In genomic region chr3:194688207-194688711, GRCh38 we compare ENCODE assay signal across 8 cellular contexts. TPM values are rescaled to one million over a fixed set of nuclear protein-coding genes. Genes with fewer than 3 reads are reported as not detected.
A peak's percentile ranks its signal among the peaks of the same experiment; 100 is the strongest.
DNase-seq lines count a peak whose midpoint lies in the region; ATAC-seq, FAIRE-seq and TF ChIP-seq lines count a peak whose summit lies in the region.

No MANE protein-coding gene starts in this region.

- in situ Hi-C loops in K562 (cut with MboI): loop anchor here (10.0 kb wide), 2 partner anchors 417 to 837 kb away; no protein-coding TSS in a partner anchor
- in situ Hi-C loops in HepG2 (cut with HindIII; ENCODE audit: extremely low pct_ligation_motif_present, low pct_unique_long_range_greater_than_20kb): loop anchor here (5.0 to 10.0 kb wide), 3 partner anchors 57 to 419 kb away; no protein-coding TSS in a partner anchor

- POLR2A ChIA-PET in K562 (lab: Yijun Ruan, JAX): no interaction called here
- POLR2A ChIA-PET in HepG2 (lab: Yijun Ruan, JAX): interaction anchor here (2.7 kb wide), 1 partner anchor 16 kb away, joined by 11 read pairs; the partner anchor contains the start of gene LSG1

- no peak overlapping the region for H3K27ac ChIP-seq in K562 (ENCODE audit: extremely low read depth, low read depth, low read length)
- no peak overlapping the region for H3K27ac ChIP-seq in HepG2 (ENCODE audit: extremely low read length, insufficient read depth, low read length)
- peak overlapping the region; percentile 3 for H3K27ac ChIP-seq in thymus (ENCODE audit: low read depth)

- peaks cover 0 to 37% of the 10 kb centered on the region in 2 experiments; a peak in 3 of 5 replicates for H3K27me3 ChIP-seq in K562 (ENCODE audit: control insufficient read depth in 2 of 2, insufficient read depth in 2 of 2, low read length in 2 of 2)
- peaks cover 0 to 19% of the 10 kb centered on the region in 2 experiments; a peak in 1 of 5 replicates for H3K27me3 ChIP-seq in HepG2 (ENCODE audit: control insufficient read depth in 1 of 2, insufficient read depth in 2 of 2, low read length in 2 of 2)
- peaks cover 42% of the 10 kb centered on the region for H3K27me3 ChIP-seq in thymus (ENCODE audit: control insufficient read depth, insufficient read depth)

- DNase-seq in 8988T (peak; percentile 80), GM12892 (ENCODE audit: insufficient read length) (peak; percentile 48), Kasumi-1 (lab: John Stamatoyannopoulos, UW) (peak; percentile 26 to 42), K562 (ENCODE audit: extremely low read depth in 1 of 4, low spot score in 3 of 4) (no peak), HepG2 (ENCODE audit: low spot score) (peak; percentile 38), kidney tubule cell (ENCODE audit: low spot score) (no peak)

- H3K4me1 ChIP-seq in K562 (replicated peaks in 1 of 2; ENCODE audit: control insufficient read depth in 2 of 2, insufficient read depth in 2 of 2, low read length in 2 of 2) (peaks cover 0 to 18% of the 10 kb centered on the region in 2 experiments; a peak in 4 of 5 replicates), HepG2 (ENCODE audit: insufficient read depth, low read length) (peaks cover 72% of the 10 kb centered on the region), thymus (ENCODE audit: control insufficient read depth, insufficient read depth, low read length) (peaks cover 10% of the 10 kb centered on the region)

- TF ChIP-seq RAD21 in K562 (CRISPR knock-in tag; conservative IDR thresholded peaks at IDR 0.05 in 1 of 2, IDR thresholded peaks at IDR 0.05 in 1 of 2) (no peak), HepG2 (CRISPR knock-in tag; IDR thresholded peaks at IDR 0.05) (no peak)

- H3K36me3 ChIP-seq in K562 (ENCODE audit: control insufficient read depth, insufficient read depth, low read length) (no peaks in the 10 kb centered on the region), HepG2 (replicated peaks in 1 of 2; ENCODE audit: control insufficient read depth in 1 of 2, insufficient read depth in 2 of 2, low read length in 2 of 2) (no peaks in the 10 kb centered on the region), thymus (ENCODE audit: control insufficient read depth, insufficient read depth) (no peaks in the 10 kb centered on the region)

- H3K4me3 ChIP-seq in K562 (no peak overlapping the region), HepG2 (replicated peaks in 1 of 3; ENCODE audit: insufficient read depth in 1 of 3, low read depth in 2 of 3, low read length in 3 of 3) (no peak overlapping the region; a peak in 1 of 6 replicates), thymus (ENCODE audit: low read length) (peak overlapping the region; percentile 50)

- no peaks in the 10 kb centered on the region for H4K20me1 ChIP-seq in K562 (replicated peaks; ENCODE audit: control insufficient read depth, insufficient read depth, low read length)
- no peaks in the 10 kb centered on the region for H4K20me1 ChIP-seq in HepG2 (ENCODE audit: insufficient read depth, low read length)

- no peaks in the 10 kb centered on the region for H3K9me1 ChIP-seq in K562 (ENCODE audit: control insufficient read depth, insufficient read depth, low read length)

- TF ChIP-seq EP300 in K562 (IDR thresholded peaks at IDR 0.05; ENCODE audit: low read length) (no peak), HepG2 (IDR thresholded peaks at IDR 0.05; ENCODE audit: low read depth in 2 of 2, low read length in 2 of 2) (no peak), HepG2 (CRISPR knock-in tag; IDR thresholded peaks at IDR 0.05; ENCODE audit: borderline replicate concordance) (no peak)

- ATAC-seq in K562: no peak
- no peak for ATAC-seq in HepG2
- ATAC-seq in GM21526 (IDR thresholded peaks at IDR 0.05; ENCODE audit: low FRiP score, unreplicated experiment): no peak

- FAIRE-seq in GM12892 (lab: Jason Lieb, UNC): no peak
- no peak for FAIRE-seq in K562 (lab: Jason Lieb, UNC)
- no peak for FAIRE-seq in HepG2 (lab: Jason Lieb, UNC)

- H3K9me3 ChIP-seq in K562 (replicated peaks; ENCODE audit: control insufficient read depth, insufficient read depth, low read depth, low read length) (no peaks in the 10 kb centered on the region), HepG2 (ENCODE audit: low read length) (no peaks in the 10 kb centered on the region), thymus (ENCODE audit: control insufficient read depth) (no peaks in the 10 kb centered on the region)

- 61% methylated on average over 12 of the region's 16 CpGs for WGBS in K562 (ENCODE audit: insufficient coverage, low coverage, missing lambda C conversion rate)
- WGBS in HepG2 (ENCODE audit: low lambda C conversion rate): 63% methylated on average over 12 of the region's 16 CpGs
- 9% methylated on average over 16 of the region's 16 CpGs for WGBS in thymus

- no peaks in the 10 kb centered on the region for H3K79me2 ChIP-seq in K562 (ENCODE audit: control insufficient read depth, insufficient read depth, low read length)
- no peaks in the 10 kb centered on the region for H3K79me2 ChIP-seq in HepG2 (ENCODE audit: insufficient read depth, low read length)

- no peak overlapping the region for H3K4me2 ChIP-seq in K562 (ENCODE audit: insufficient read depth, low read length)
- peak overlapping the region; percentile 23; the same call in 1 of the 2 replicates for H3K4me2 ChIP-seq in HepG2 (ENCODE audit: low read depth, low read length)

- intact Hi-C loops in K562 (cut with micrococcal nuclease) (loop anchor here (10.0 kb wide), 1 partner anchor 267 kb away; no protein-coding TSS in a partner anchor), HepG2 (cut with micrococcal nuclease; ENCODE audit: unreplicated experiment) (loop anchor here (5.0 to 10.0 kb wide), 3 partner anchors 34 to 837 kb away; no protein-coding TSS in a partner anchor)

- BruUV-seq in K562 (replicated peaks; lab: Mats Ljungman, UMichigan) (no TSS peak), HepG2 (replicated peaks; lab: Mats Ljungman, UMichigan) (no TSS peak)

- TF ChIP-seq POLR2A in GM12892 (IDR thresholded peaks at IDR 0.05; ENCODE audit: low read depth, low read length): no peak
- TF ChIP-seq POLR2A in K562 (conservative IDR thresholded peaks at IDR 0.05): no peak
- TF ChIP-seq POLR2A in HepG2 (IDR thresholded peaks at IDR 0.05; ENCODE audit: insufficient read depth in 1 of 2, low read depth in 2 of 2, low read length in 2 of 2): no peak

- CTCF ChIA-PET in K562 (lab: Yijun Ruan, JAX; ENCODE audit: low intra/inter-chr PET ratio) (no interaction called here), HepG2 (lab: Yijun Ruan, JAX; ENCODE audit: low intra/inter-chr PET ratio, low total read pairs) (no interaction called here)

- TF ChIP-seq CTCF in K562 (IDR thresholded peaks at IDR 0.05 in 2 of 3, conservative IDR thresholded peaks at IDR 0.05 in 1 of 3; ENCODE audit: insufficient read depth in 2 of 3, low read depth in 1 of 3, low read length in 3 of 3) (no peak), HepG2 (CRISPR knock-in tag; IDR thresholded peaks at IDR 0.05) (no peak)

- no peak overlapping the region for H2AFZ ChIP-seq in K562 (ENCODE audit: low read depth, low read length)
- no peak overlapping the region for H2AFZ ChIP-seq in HepG2 (ENCODE audit: low read length)

- H3K9ac ChIP-seq in K562 (ENCODE audit: insufficient read depth in 1 of 2, low read depth in 2 of 2, low read length in 2 of 2) (no peak overlapping the region), HepG2 (ENCODE audit: insufficient read depth, low read depth, low read length) (no peak overlapping the region)

RNA-seq across cellular contexts. Expression of gene FAM43A, which starts 2.6 kb away (rescaled TPM):
- polyA plus RNA-seq in GM12892 (2012; ENCODE audit: missing spikeins): 1.0 TPM
- 1.8 TPM in 1 of 2 replicates, not detected in the other for total RNA-seq in K562 (2011; cell fraction: chromatin; rRNA removed; ENCODE audit: low replicate concordance)
- 1.1 and 2.3 TPM in 2 replicates for total RNA-seq in K562 (2011; cell fraction: nucleolus; rRNA removed)
- total RNA-seq in K562 (2011; cell fraction: nucleoplasm; rRNA removed): 0.46 and 0.73 TPM in 2 replicates
- total RNA-seq in K562 (2014; rRNA removed) (0.45 and 0.54 TPM in 2 replicates), K562 (2014; rRNA removed; fragmentation: Illumina TruSeq; extraction: Trizol) (0.16 and 0.18 TPM in 2 replicates), K562 (2015; rRNA removed; fragmentation: Illumina TruSeq; extraction: Trizol) (0.07 and 0.15 TPM in 2 replicates), K562 (2021) (0.74 and 1.2 TPM in 2 replicates), HepG2 (2016; rRNA removed; fragmentation: Illumina TruSeq; extraction: Trizol) (0.42 and 0.91 TPM in 2 replicates)
- polyA plus RNA-seq in K562 (2011; rRNA removed) (0.60 and 0.61 TPM in 2 replicates), K562 (2014; fragmentation: Illumina TruSeq; extraction: Trizol) (0.18 and 0.21 TPM in 2 replicates), K562 (2014; fragmentation: Nextera tagmentation; extraction: Ambion mirVana) (under 1 TPM; 0.03 to 0.04 TPM), K562 (2014; rRNA removed) (0.56 and 0.76 TPM in 2 replicates), HepG2 (2011; rRNA removed) (1.5 and 1.8 TPM in 2 replicates), thymus (6.2 TPM)
- 0.69 and 3.2 TPM in 2 replicates for polyA plus RNA-seq in K562 (2011; cell fraction: cytosol; rRNA removed)
- 2.0 and 5.0 TPM in 2 replicates for polyA plus RNA-seq in K562 (2011; cell fraction: nucleus; rRNA removed)
- 1.0 and 1.5 TPM in 2 replicates for polyA plus RNA-seq in K562 (2012)
- 0.15 and 0.28 TPM in 2 replicates for polyA minus RNA-seq in K562 (2011; rRNA and poly(A)+ RNA removed)
- polyA minus RNA-seq in K562 (2011; cell fraction: cytosol; rRNA and poly(A)+ RNA removed): 0.55 and 1.0 TPM in 2 replicates
- 1.3 and 1.7 TPM in 2 replicates for polyA minus RNA-seq in K562 (2011; cell fraction: nucleus; rRNA and poly(A)+ RNA removed)
- 0.18 and 0.20 TPM in 2 replicates for total RNA-seq in HepG2 (2016; cell fraction: cytosol; rRNA removed; fragmentation: Illumina TruSeq; extraction: Trizol; ENCODE audit: low read depth)
- total RNA-seq in HepG2 (2016; cell fraction: insoluble cytoplasmic fraction; rRNA removed; fragmentation: Illumina TruSeq; extraction: Trizol): 0.55 and 0.93 TPM in 2 replicates
- 0.69 and 0.74 TPM in 2 replicates for total RNA-seq in HepG2 (2016; cell fraction: membrane; rRNA removed; fragmentation: Illumina TruSeq; extraction: Trizol)
- 0.31 and 0.81 TPM in 2 replicates for total RNA-seq in HepG2 (2016; cell fraction: nucleus; rRNA removed; fragmentation: Illumina TruSeq; extraction: Trizol)
- polyA plus RNA-seq in HepG2 (2011; cell fraction: cytosol; rRNA removed): 1.5 and 3.9 TPM in 2 replicates
- polyA plus RNA-seq in HepG2 (2011; cell fraction: nucleus; rRNA removed): 3.8 and 4.4 TPM in 2 replicates
- 0.38 and 0.64 TPM in 2 replicates for polyA plus RNA-seq in HepG2 (2012)
- polyA plus RNA-seq in HepG2 (2016; cell fraction: cytosol; fragmentation: Illumina TruSeq; extraction: Trizol; ENCODE audit: low read depth): 0.08 and 0.19 TPM in 2 replicates
- polyA plus RNA-seq in HepG2 (2016; cell fraction: insoluble cytoplasmic fraction; fragmentation: Illumina TruSeq; extraction: Trizol; ENCODE audit: low read depth): 0.67 and 0.83 TPM in 2 replicates
- polyA plus RNA-seq in HepG2 (2016; cell fraction: membrane; fragmentation: Illumina TruSeq; extraction: Trizol; ENCODE audit: low read depth): 0.63 and 0.93 TPM in 2 replicates
- polyA plus RNA-seq in HepG2 (2016; cell fraction: nucleus; fragmentation: Illumina TruSeq; extraction: Trizol; ENCODE audit: insufficient read depth, low read depth): 1.1 and 1.2 TPM in 2 replicates
- polyA minus RNA-seq in HepG2 (2011; rRNA and poly(A)+ RNA removed; ENCODE audit: low replicate concordance): 1.5 and 4.9 TPM in 2 replicates
- 1.5 and 1.8 TPM in 2 replicates for polyA minus RNA-seq in HepG2 (2011; cell fraction: cytosol; rRNA and poly(A)+ RNA removed)
- 0.99 and 1.4 TPM in 2 replicates for polyA minus RNA-seq in HepG2 (2011; cell fraction: nucleus; rRNA and poly(A)+ RNA removed)

RNA-seq across cellular contexts. Expression of gene LSG1, which starts 16.3 kb away (rescaled TPM):
- 19.2 TPM for polyA plus RNA-seq in GM12892 (2012; ENCODE audit: missing spikeins)
- 63.6 and 106 TPM in 2 replicates for total RNA-seq in K562 (2011; cell fraction: chromatin; rRNA removed; ENCODE audit: low replicate concordance)
- 56.9 and 58.4 TPM in 2 replicates for total RNA-seq in K562 (2011; cell fraction: nucleolus; rRNA removed)
- 51.1 and 71.5 TPM in 2 replicates for total RNA-seq in K562 (2011; cell fraction: nucleoplasm; rRNA removed)
- total RNA-seq in K562 (2014; rRNA removed) (45.4 and 59.8 TPM in 2 replicates), K562 (2014; rRNA removed; fragmentation: Illumina TruSeq; extraction: Trizol) (56.5 and 59.8 TPM in 2 replicates), K562 (2015; rRNA removed; fragmentation: Illumina TruSeq; extraction: Trizol) (68.4 and 73.7 TPM in 2 replicates), K562 (2021) (35.2 and 37.9 TPM in 2 replicates), HepG2 (2016; rRNA removed; fragmentation: Illumina TruSeq; extraction: Trizol) (19.3 and 32.1 TPM in 2 replicates)
- polyA plus RNA-seq in K562 (2011; rRNA removed) (50.5 and 55.7 TPM in 2 replicates), K562 (2014; fragmentation: Illumina TruSeq; extraction: Trizol) (49.4 and 55.5 TPM in 2 replicates), K562 (2014; fragmentation: Nextera tagmentation; extraction: Ambion mirVana) (10 to 100 TPM; 14.9 to 23.0 TPM), K562 (2014; rRNA removed) (39.5 and 46.7 TPM in 2 replicates), HepG2 (2011; rRNA removed) (19.6 and 21.4 TPM in 2 replicates), thymus (21.7 TPM)
- 21.2 and 29.8 TPM in 2 replicates for polyA plus RNA-seq in K562 (2011; cell fraction: cytosol; rRNA removed)
- polyA plus RNA-seq in K562 (2011; cell fraction: nucleus; rRNA removed): 58.3 and 70.1 TPM in 2 replicates
- 21.9 and 36.2 TPM in 2 replicates for polyA plus RNA-seq in K562 (2012)
- polyA minus RNA-seq in K562 (2011; rRNA and poly(A)+ RNA removed): 71.0 and 90.5 TPM in 2 replicates
- 29.7 and 38.5 TPM in 2 replicates for polyA minus RNA-seq in K562 (2011; cell fraction: cytosol; rRNA and poly(A)+ RNA removed)
- 41.5 and 62.8 TPM in 2 replicates for polyA minus RNA-seq in K562 (2011; cell fraction: nucleus; rRNA and poly(A)+ RNA removed)
- total RNA-seq in HepG2 (2016; cell fraction: cytosol; rRNA removed; fragmentation: Illumina TruSeq; extraction: Trizol; ENCODE audit: low read depth): 3.2 and 3.8 TPM in 2 replicates
- total RNA-seq in HepG2 (2016; cell fraction: insoluble cytoplasmic fraction; rRNA removed; fragmentation: Illumina TruSeq; extraction: Trizol): 22.5 and 34.8 TPM in 2 replicates
- 6.8 and 8.5 TPM in 2 replicates for total RNA-seq in HepG2 (2016; cell fraction: membrane; rRNA removed; fragmentation: Illumina TruSeq; extraction: Trizol)
- 46.5 and 54.1 TPM in 2 replicates for total RNA-seq in HepG2 (2016; cell fraction: nucleus; rRNA removed; fragmentation: Illumina TruSeq; extraction: Trizol)
- 7.4 and 8.9 TPM in 2 replicates for polyA plus RNA-seq in HepG2 (2011; cell fraction: cytosol; rRNA removed)
- 30.7 and 32.0 TPM in 2 replicates for polyA plus RNA-seq in HepG2 (2011; cell fraction: nucleus; rRNA removed)
- 10.8 and 12.4 TPM in 2 replicates for polyA plus RNA-seq in HepG2 (2012)
- polyA plus RNA-seq in HepG2 (2016; cell fraction: cytosol; fragmentation: Illumina TruSeq; extraction: Trizol; ENCODE audit: low read depth): 1.7 and 1.8 TPM in 2 replicates
- 14.0 and 14.1 TPM in 2 replicates for polyA plus RNA-seq in HepG2 (2016; cell fraction: insoluble cytoplasmic fraction; fragmentation: Illumina TruSeq; extraction: Trizol; ENCODE audit: low read depth)
- polyA plus RNA-seq in HepG2 (2016; cell fraction: membrane; fragmentation: Illumina TruSeq; extraction: Trizol; ENCODE audit: low read depth): 2.6 and 3.8 TPM in 2 replicates
- 79.8 and 79.9 TPM in 2 replicates for polyA plus RNA-seq in HepG2 (2016; cell fraction: nucleus; fragmentation: Illumina TruSeq; extraction: Trizol; ENCODE audit: insufficient read depth, low read depth)
- polyA minus RNA-seq in HepG2 (2011; rRNA and poly(A)+ RNA removed; ENCODE audit: low replicate concordance): 28.9 and 136 TPM in 2 replicates
- polyA minus RNA-seq in HepG2 (2011; cell fraction: cytosol; rRNA and poly(A)+ RNA removed): 6.3 and 10.3 TPM in 2 replicates
- 49.8 and 65.3 TPM in 2 replicates for polyA minus RNA-seq in HepG2 (2011; cell fraction: nucleus; rRNA and poly(A)+ RNA removed)

RNA-seq across cellular contexts. Expression of gene TMEM44, which starts 55.0 kb away (rescaled TPM):
- 7.3 TPM for polyA plus RNA-seq in GM12892 (2012; ENCODE audit: missing spikeins)
- total RNA-seq in K562 (2011; cell fraction: chromatin; rRNA removed; ENCODE audit: low replicate concordance): 57.1 and 107 TPM in 2 replicates
- total RNA-seq in K562 (2011; cell fraction: nucleolus; rRNA removed): 59.7 and 67.4 TPM in 2 replicates
- total RNA-seq in K562 (2011; cell fraction: nucleoplasm; rRNA removed): 57.2 and 61.1 TPM in 2 replicates
- 13.1 and 13.8 TPM in 2 replicates for total RNA-seq in K562 (2014; rRNA removed)
- 6.0 and 7.2 TPM in 2 replicates for total RNA-seq in K562 (2014; rRNA removed; fragmentation: Illumina TruSeq; extraction: Trizol)
- 7.5 TPM in 2 replicates for total RNA-seq in K562 (2015; rRNA removed; fragmentation: Illumina TruSeq; extraction: Trizol)
- 16.9 and 18.1 TPM in 2 replicates for total RNA-seq in K562 (2021)
- 13.5 and 14.5 TPM in 2 replicates for polyA plus RNA-seq in K562 (2011; rRNA removed)
- 11.8 and 16.3 TPM in 2 replicates for polyA plus RNA-seq in K562 (2011; cell fraction: cytosol; rRNA removed)
- 44.6 and 76.9 TPM in 2 replicates for polyA plus RNA-seq in K562 (2011; cell fraction: nucleus; rRNA removed)
- polyA plus RNA-seq in K562 (2012): 9.8 and 17.5 TPM in 2 replicates
- 11.3 and 12.4 TPM in 2 replicates for polyA plus RNA-seq in K562 (2014; fragmentation: Illumina TruSeq; extraction: Trizol)
- 1 to 10 TPM in 1 of 2 experiments, under 1 TPM in 1; 0.53 to 1.7 TPM for polyA plus RNA-seq in K562 (2014; fragmentation: Nextera tagmentation; extraction: Ambion mirVana)
- 15.5 and 16.2 TPM in 2 replicates for polyA plus RNA-seq in K562 (2014; rRNA removed)
- polyA minus RNA-seq in K562 (2011; rRNA and poly(A)+ RNA removed): 9.1 and 13.7 TPM in 2 replicates
- 7.7 and 7.8 TPM in 2 replicates for polyA minus RNA-seq in K562 (2011; cell fraction: cytosol; rRNA and poly(A)+ RNA removed)
- 13.4 and 18.8 TPM in 2 replicates for polyA minus RNA-seq in K562 (2011; cell fraction: nucleus; rRNA and poly(A)+ RNA removed)
- total RNA-seq in HepG2 (2016; rRNA removed; fragmentation: Illumina TruSeq; extraction: Trizol): 3.2 and 7.3 TPM in 2 replicates
- total RNA-seq in HepG2 (2016; cell fraction: cytosol; rRNA removed; fragmentation: Illumina TruSeq; extraction: Trizol; ENCODE audit: low read depth): 2.0 and 2.5 TPM in 2 replicates
- total RNA-seq in HepG2 (2016; cell fraction: insoluble cytoplasmic fraction; rRNA removed; fragmentation: Illumina TruSeq; extraction: Trizol): 2.4 and 7.8 TPM in 2 replicates
- 3.7 and 4.9 TPM in 2 replicates for total RNA-seq in HepG2 (2016; cell fraction: membrane; rRNA removed; fragmentation: Illumina TruSeq; extraction: Trizol)
- 8.7 and 10.7 TPM in 2 replicates for total RNA-seq in HepG2 (2016; cell fraction: nucleus; rRNA removed; fragmentation: Illumina TruSeq; extraction: Trizol)
- polyA plus RNA-seq in HepG2 (2011; rRNA removed): 13.8 and 16.0 TPM in 2 replicates
- polyA plus RNA-seq in HepG2 (2011; cell fraction: cytosol; rRNA removed): 8.3 and 8.8 TPM in 2 replicates
- polyA plus RNA-seq in HepG2 (2011; cell fraction: nucleus; rRNA removed): 49.0 and 57.1 TPM in 2 replicates
- polyA plus RNA-seq in HepG2 (2012): 6.3 and 10.4 TPM in 2 replicates
- polyA plus RNA-seq in HepG2 (2016; cell fraction: cytosol; fragmentation: Illumina TruSeq; extraction: Trizol; ENCODE audit: low read depth): 1.9 and 2.6 TPM in 2 replicates
- polyA plus RNA-seq in HepG2 (2016; cell fraction: insoluble cytoplasmic fraction; fragmentation: Illumina TruSeq; extraction: Trizol; ENCODE audit: low read depth): 3.4 and 3.6 TPM in 2 replicates
- polyA plus RNA-seq in HepG2 (2016; cell fraction: membrane; fragmentation: Illumina TruSeq; extraction: Trizol; ENCODE audit: low read depth): 3.5 and 4.2 TPM in 2 replicates
- polyA plus RNA-seq in HepG2 (2016; cell fraction: nucleus; fragmentation: Illumina TruSeq; extraction: Trizol; ENCODE audit: insufficient read depth, low read depth): 34.3 and 35.9 TPM in 2 replicates
- 11.5 and 19.4 TPM in 2 replicates for polyA minus RNA-seq in HepG2 (2011; rRNA and poly(A)+ RNA removed; ENCODE audit: low replicate concordance)
- 2.8 and 4.9 TPM in 2 replicates for polyA minus RNA-seq in HepG2 (2011; cell fraction: cytosol; rRNA and poly(A)+ RNA removed)
- polyA minus RNA-seq in HepG2 (2011; cell fraction: nucleus; rRNA and poly(A)+ RNA removed): 13.4 and 15.0 TPM in 2 replicates
- polyA plus RNA-seq in thymus: 7.1 TPM

Comparison
In these comparisons a context has a peak if more than half of its experiments do, and no peak if none do; other contexts are left out.
1. DNase-seq: peak in 8988T (single experiment), GM12892 (single experiment), Kasumi-1 (2 of 2) and HepG2 (single experiment); none in K562 (0 of 4) and kidney tubule cell (single experiment).